In the genomic region with DNA sequence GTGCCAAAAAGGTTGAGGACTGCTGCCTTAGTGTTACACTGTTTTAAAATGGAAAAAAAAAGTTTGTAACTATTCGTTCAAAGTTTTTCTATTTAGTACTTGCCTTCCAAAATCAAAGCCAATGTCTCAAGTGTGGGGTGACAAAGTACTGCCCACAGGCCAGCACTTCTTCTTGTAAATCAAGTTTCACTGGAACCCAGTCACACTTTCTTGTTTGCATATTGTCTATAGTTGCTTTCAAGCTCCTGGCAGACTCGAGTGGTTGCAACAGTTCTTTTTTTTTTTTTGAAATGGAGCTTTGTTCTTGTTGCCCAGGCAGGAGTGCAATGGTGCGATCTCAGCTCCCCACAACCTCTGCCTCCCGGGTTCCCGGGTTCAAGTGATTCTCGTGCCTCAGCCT, we compare ENCODE assay signal across 25 cellular contexts.
"Had no signal": no experiment of that assay in that cellular context is flagged by ENCODE, and none has a peak within 500 bp of the region (broad histone marks: within the 10 kb centered on the region; RNA-seq: fewer than 3 reads in every experiment).

No MANE protein-coding gene starts in this region.

- H3K27me3 ChIP-seq: brain microvascular endothelial cell had no signal

- DNase-seq: activated CD4-positive, alpha-beta memory T cell treated with anti-CD3 and anti-CD28 coated beads, Interleukin-2, amount 10 ng/mL, durations not matched to agents 7 days and 5 days; activated CD4-positive, alpha-beta T cell treated with anti-CD3 and anti-CD28 coated beads for 1 hour; activated CD4-positive, alpha-beta T cell treated with anti-CD3 and anti-CD28 coated beads for 4 hours; activated CD4-positive, alpha-beta T cell treated with anti-CD3 and anti-CD28 coated beads, Interleukin-2, amount 10 ng/mL, durations not matched to agents 7 days and 5 days; activated CD4-positive, alpha-beta T cell treated with anti-CD3 and anti-CD28 coated beads, Interleukin-2, amount 50 U/mL, for 4 hours; activated CD8-positive, alpha-beta memory T cell treated with anti-CD3 and anti-CD28 coated beads, Interleukin-2, amount 50 U/mL, for 48 hours; activated effector memory CD4-positive, alpha-beta T cell treated with Interleukin-2 at 50 U/mL for 16 hours; activated gamma-delta T cell treated with Interleukin-2 at 50 U/mL for 16 hours; activated naive CD4-positive, alpha-beta T cell treated with anti-CD3 and anti-CD28 coated beads, Interleukin-2, amount 50 U/mL, for 16 hours; activated naive CD4-positive, alpha-beta T cell treated with Interleukin-2 at 50 U/mL for 16 hours; activated T-cell treated with anti-CD3 and anti-CD28 coated beads for 4 hours; activated T-cell treated with anti-CD3 and anti-CD28 coated beads, Interleukin-2, amount 50 U/mL, for 4 hours; amniotic stem cell; brain microvascular endothelial cell; cortex of kidney; dermis blood vessel endothelial cell; effector CD4-positive, alpha-beta T cell; effector memory CD8-positive, alpha-beta T cell; foreskin fibroblast; T-helper 2 cell had no signal

- FAIRE-seq: astrocyte, bronchial epithelial cell, colon, frontal cortex had no signal

- H3K27ac ChIP-seq: brain microvascular endothelial cell, epithelial cell of prostate had no signal
